Comparison of ENCODE assay signal across 14 cellular contexts in genomic region chr6:120489941-120490340, GRCh38.
A peak's percentile ranks its signal among the peaks of the same experiment; 100 is the strongest.
DNase-seq lines count a peak whose midpoint lies in the region; ATAC-seq and TF ChIP-seq lines count a peak whose summit lies in the region.
"Had no signal": no experiment of that assay in that cellular context is flagged by ENCODE, and none has a peak within 500 bp of the region (broad histone marks: within the 10 kb centered on the region; RNA-seq: fewer than 3 reads in every experiment).

No MANE protein-coding gene starts in this region.

- no CpG with 5 or more reads among the region's 2 CpGs for WGBS in trophoblast cell (ENCODE audit: extremely low coverage, insufficient coverage, insufficient read length)

- CTCF ChIA-PET in WTC11 (lab: Charles Lee) = no interaction called here

- H2BK5ac ChIP-seq in trophoblast cell (ENCODE audit: low read depth, low read length, poor library complexity) = no peak overlapping the region

- H3K23ac ChIP-seq in trophoblast cell (ENCODE audit: low read length) = no peak overlapping the region

- H3K27me3 ChIP-seq in trophoblast cell (ENCODE audit: insufficient read depth, low read length) = no peaks in the 10 kb centered on the region

- POLR2A ChIA-PET in WTC11 (lab: Charles Lee) = no interaction called here

- H3K18ac ChIP-seq in trophoblast cell (ENCODE audit: low read length) = no peak overlapping the region

- no peak for TF ChIP-seq CTCF in WTC11 (IDR thresholded peaks at IDR 0.05)

- no peaks in the 10 kb centered on the region for H3K36me3 Mint-ChIP-seq in WTC11
- H3K36me3 Mint-ChIP-seq: CD4-positive, alpha-beta memory T cell had no signal

- no peaks in the 10 kb centered on the region for H3K27me3 Mint-ChIP-seq in WTC11 (ENCODE audit: low read depth)
- H3K27me3 Mint-ChIP-seq: CD4-positive, alpha-beta memory T cell had no signal

- H2BK120ac ChIP-seq in trophoblast cell (ENCODE audit: insufficient read depth, low read length, poor library complexity) = no peak overlapping the region

- no peak overlapping the region for H3K4me3 Mint-ChIP-seq in WTC11
- H3K4me3 Mint-ChIP-seq: CD4-positive, alpha-beta memory T cell; GM23338 had no signal

- H3K9ac ChIP-seq in trophoblast cell (ENCODE audit: low read length) = no peak overlapping the region

- H4K91ac ChIP-seq in trophoblast cell (ENCODE audit: low read depth, low read length) = no peak overlapping the region

- peak; percentile 24 for DNase-seq in NCI-H69 (lab: John Stamatoyannopoulos, UW)
- DNase-seq in WTC11 (ENCODE audit: low spot score) = no peak
- peak; percentile 75 to 76 for DNase-seq in trophoblast cell
- no peak for DNase-seq in substantia nigra (lab: John Stamatoyannopoulos, UW)
- DNase-seq: C1 segment of cervical spinal cord; Calu3; CD4-positive, alpha-beta memory T cell; COR-L47; DMS53; DMS79 treated with DMSO at 0.1 percent for 48 hours had no signal

- H3K14ac ChIP-seq in trophoblast cell (ENCODE audit: low read length) = no peak overlapping the region

- H3K27ac ChIP-seq in trophoblast cell (ENCODE audit: low read depth, low read length) (no peak overlapping the region), substantia nigra (ENCODE audit: low read depth, low read length, poor library complexity, severe bottlenecking) (no peak overlapping the region)

- H3K4me2 ChIP-seq in trophoblast cell (ENCODE audit: low read length) = no peak overlapping the region
- H3K4me2 ChIP-seq: GM23338 had no signal

- H4K12ac ChIP-seq in trophoblast cell (ENCODE audit: low read depth, low read length) = no peak overlapping the region

- no peaks in the 10 kb centered on the region for H3K9me3 Mint-ChIP-seq in WTC11
- H3K9me3 Mint-ChIP-seq: GM23338 had no signal

- no peak overlapping the region for H3K4ac ChIP-seq in trophoblast cell (ENCODE audit: low read depth, low read length)

- no peaks in the 10 kb centered on the region for H3K36me3 ChIP-seq in trophoblast cell (ENCODE audit: control insufficient read depth in 1 of 2, insufficient read depth in 2 of 2, low read length in 2 of 2)
- H3K36me3 ChIP-seq: HAP-1 had no signal

- H4K8ac ChIP-seq in trophoblast cell (ENCODE audit: low read depth, low read length) = no peak overlapping the region

- ATAC-seq in WTC11 (peak; percentile 30), GM18867 (IDR thresholded peaks at IDR 0.05; ENCODE audit: unreplicated experiment) (no peak), HG03039 (IDR thresholded peaks at IDR 0.05; ENCODE audit: unreplicated experiment) (no peak)
- ATAC-seq: GM23338 had no signal

- H3K4me1 ChIP-seq in trophoblast cell (ENCODE audit: control insufficient read depth in 1 of 2, insufficient read depth in 2 of 2, low read length in 2 of 2) = no peaks in the 10 kb centered on the region
- H3K4me1 ChIP-seq: HAP-1 had no signal

- H2AFZ ChIP-seq in trophoblast cell (ENCODE audit: insufficient read depth, low read length, poor library complexity) = no peak overlapping the region
- H2AFZ ChIP-seq: GM23338 had no signal

- no peaks in the 10 kb centered on the region for H3K4me1 Mint-ChIP-seq in WTC11
- H3K4me1 Mint-ChIP-seq: CD4-positive, alpha-beta memory T cell; GM23338 had no signal

- no peak overlapping the region for H3K27ac Mint-ChIP-seq in WTC11
- H3K27ac Mint-ChIP-seq: CD4-positive, alpha-beta memory T cell; GM23338 had no signal

- H3K9me3 ChIP-seq in trophoblast cell (ENCODE audit: insufficient read depth, low read depth, low read length) = no peaks in the 10 kb centered on the region
- H3K9me3 ChIP-seq: HAP-1 had no signal

- no peaks in the 10 kb centered on the region for H3K79me1 ChIP-seq in trophoblast cell (ENCODE audit: low read length)

- no peak overlapping the region for H3K4me3 ChIP-seq in trophoblast cell (ENCODE audit: low read depth, low read length)
- H3K4me3 ChIP-seq: GM23338, HAP-1 had no signal

- H3K79me2 ChIP-seq in trophoblast cell (ENCODE audit: control insufficient read depth, insufficient read depth, low read length, poor library complexity) = no peaks in the 10 kb centered on the region

- no peak overlapping the region for H2BK12ac ChIP-seq in trophoblast cell (ENCODE audit: low read length)

- no peak overlapping the region for H2AK5ac ChIP-seq in trophoblast cell (ENCODE audit: low read length)

TF ChIP-seq in WTC11, 78 proteins besides CTCF, POLR2A, EP300 and RAD21 (continues in another document):
- TF ChIP-seq ZNF416 (CRISPR knock-in tag; IDR thresholded peaks at IDR 0.05) (no peak), NFYB (CRISPR knock-in tag; conservative IDR thresholded peaks at IDR 0.05; ENCODE audit: low read depth) (no peak), SOX15 (CRISPR knock-in tag; IDR thresholded peaks at IDR 0.05) (no peak), SMAD4 (CRISPR knock-in tag; IDR thresholded peaks at IDR 0.05) (no peak), EMX1 (CRISPR knock-in tag; IDR thresholded peaks at IDR 0.05) (no peak), NR1H2 (CRISPR knock-in tag; IDR thresholded peaks at IDR 0.05) (no peak), USF2 (CRISPR knock-in tag; IDR thresholded peaks at IDR 0.05) (no peak), TCF7 (CRISPR knock-in tag; IDR thresholded peaks at IDR 0.05; ENCODE audit: low read depth) (no peak), FOXP1 (CRISPR knock-in tag; IDR thresholded peaks at IDR 0.05; ENCODE audit: borderline replicate concordance) (no peak), CREM (CRISPR knock-in tag; IDR thresholded peaks at IDR 0.05) (no peak)
- TF ChIP-seq, protein P1, sequence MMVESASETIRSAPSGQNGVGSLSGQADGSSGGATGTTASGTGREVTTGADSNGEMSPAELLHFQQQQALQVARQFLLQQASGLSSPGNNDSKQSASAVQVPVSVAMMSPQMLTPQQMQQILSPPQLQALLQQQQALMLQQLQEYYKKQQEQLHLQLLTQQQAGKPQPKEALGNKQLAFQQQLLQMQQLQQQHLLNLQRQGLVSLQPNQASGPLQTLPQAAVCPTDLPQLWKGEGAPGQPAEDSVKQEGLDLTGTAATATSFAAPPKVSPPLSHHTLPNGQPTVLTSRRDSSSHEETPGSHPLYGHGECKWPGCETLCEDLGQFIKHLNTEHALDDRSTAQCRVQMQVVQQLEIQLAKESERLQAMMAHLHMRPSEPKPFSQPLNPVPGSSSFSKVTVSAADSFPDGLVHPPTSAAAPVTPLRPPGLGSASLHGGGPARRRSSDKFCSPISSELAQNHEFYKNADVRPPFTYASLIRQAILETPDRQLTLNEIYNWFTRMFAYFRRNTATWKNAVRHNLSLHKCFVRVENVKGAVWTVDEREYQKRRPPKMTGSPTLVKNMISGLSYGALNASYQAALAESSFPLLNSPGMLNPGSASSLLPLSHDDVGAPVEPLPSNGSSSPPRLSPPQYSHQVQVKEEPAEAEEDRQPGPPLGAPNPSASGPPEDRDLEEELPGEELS (CRISPR knock-in tag; IDR thresholded peaks at IDR 0.05) = no peak
- TF ChIP-seq, protein P2, sequence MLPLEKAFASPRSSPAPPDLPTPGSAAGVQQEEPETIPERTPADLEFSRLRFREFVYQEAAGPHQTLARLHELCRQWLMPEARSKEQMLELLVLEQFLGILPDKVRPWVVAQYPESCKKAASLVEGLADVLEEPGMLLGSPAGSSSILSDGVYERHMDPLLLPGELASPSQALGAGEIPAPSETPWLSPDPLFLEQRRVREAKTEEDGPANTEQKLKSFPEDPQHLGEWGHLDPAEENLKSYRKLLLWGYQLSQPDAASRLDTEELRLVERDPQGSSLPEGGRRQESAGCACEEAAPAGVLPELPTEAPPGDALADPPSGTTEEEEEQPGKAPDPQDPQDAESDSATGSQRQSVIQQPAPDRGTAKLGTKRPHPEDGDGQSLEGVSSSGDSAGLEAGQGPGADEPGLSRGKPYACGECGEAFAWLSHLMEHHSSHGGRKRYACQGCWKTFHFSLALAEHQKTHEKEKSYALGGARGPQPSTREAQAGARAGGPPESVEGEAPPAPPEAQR (CRISPR knock-in tag; IDR thresholded peaks at IDR 0.05) = no peak
- TF ChIP-seq, protein P3, sequence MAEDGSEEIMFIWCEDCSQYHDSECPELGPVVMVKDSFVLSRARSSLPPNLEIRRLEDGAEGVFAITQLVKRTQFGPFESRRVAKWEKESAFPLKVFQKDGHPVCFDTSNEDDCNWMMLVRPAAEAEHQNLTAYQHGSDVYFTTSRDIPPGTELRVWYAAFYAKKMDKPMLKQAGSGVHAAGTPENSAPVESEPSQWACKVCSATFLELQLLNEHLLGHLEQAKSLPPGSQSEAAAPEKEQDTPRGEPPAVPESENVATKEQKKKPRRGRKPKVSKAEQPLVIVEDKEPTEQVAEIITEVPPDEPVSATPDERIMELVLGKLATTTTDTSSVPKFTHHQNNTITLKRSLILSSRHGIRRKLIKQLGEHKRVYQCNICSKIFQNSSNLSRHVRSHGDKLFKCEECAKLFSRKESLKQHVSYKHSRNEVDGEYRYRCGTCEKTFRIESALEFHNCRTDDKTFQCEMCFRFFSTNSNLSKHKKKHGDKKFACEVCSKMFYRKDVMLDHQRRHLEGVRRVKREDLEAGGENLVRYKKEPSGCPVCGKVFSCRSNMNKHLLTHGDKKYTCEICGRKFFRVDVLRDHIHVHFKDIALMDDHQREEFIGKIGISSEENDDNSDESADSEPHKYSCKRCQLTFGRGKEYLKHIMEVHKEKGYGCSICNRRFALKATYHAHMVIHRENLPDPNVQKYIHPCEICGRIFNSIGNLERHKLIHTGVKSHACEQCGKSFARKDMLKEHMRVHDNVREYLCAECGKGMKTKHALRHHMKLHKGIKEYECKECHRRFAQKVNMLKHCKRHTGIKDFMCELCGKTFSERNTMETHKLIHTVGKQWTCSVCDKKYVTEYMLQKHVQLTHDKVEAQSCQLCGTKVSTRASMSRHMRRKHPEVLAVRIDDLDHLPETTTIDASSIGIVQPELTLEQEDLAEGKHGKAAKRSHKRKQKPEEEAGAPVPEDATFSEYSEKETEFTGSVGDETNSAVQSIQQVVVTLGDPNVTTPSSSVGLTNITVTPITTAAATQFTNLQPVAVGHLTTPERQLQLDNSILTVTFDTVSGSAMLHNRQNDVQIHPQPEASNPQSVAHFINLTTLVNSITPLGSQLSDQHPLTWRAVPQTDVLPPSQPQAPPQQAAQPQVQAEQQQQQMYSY (CRISPR knock-in tag; IDR thresholded peaks at IDR 0.05) = no peak

Comparison
In these comparisons a context has a peak if more than half of its experiments do, and no peak if none do; other contexts are left out.
1. DNase-seq: peak in NCI-H69 (single experiment) and trophoblast cell (2 of 2); none in WTC11 (single experiment) and substantia nigra (0 of 49).